ENCODE assay signal across 19 cellular contexts in genomic region chr9:121764371-121764730, GRCh38.
DNase-seq lines count a peak whose midpoint lies in the region; ATAC-seq and TF ChIP-seq lines count a peak whose summit lies in the region.
"Had no signal": no experiment of that assay in that cellular context is flagged by ENCODE, and none has a peak within 500 bp of the region (broad histone marks: within the 10 kb centered on the region; RNA-seq: fewer than 3 reads in every experiment).

No MANE protein-coding gene starts in this region.

- no peak for ATAC-seq in RWPE2 (ENCODE audit: low read depth)
- ATAC-seq: activated CD4-positive, CD25-positive, alpha-beta regulatory T cell treated with anti-CD3 and anti-CD28 coated beads, Interleukin-2, amount 50 U/mL, for 24 hours; activated T-helper 17 cell treated with anti-CD3 and anti-CD28 coated beads, Interleukin-2, amount 50 U/mL, for 72 hours; stimulated activated naive CD8-positive, alpha-beta T cell treated with anti-CD3 and anti-CD28 coated beads, Interleukin-15, Interleukin-2, amounts not matched to agents 100 U/mL and 50 U/mL, for 24 hours had no signal

- TF ChIP-seq POLR2A in esophagus muscularis mucosa (IDR thresholded peaks at IDR 0.05; ENCODE audit: low read depth) = no peak

- H3K36me3 ChIP-seq in RWPE2 (ENCODE audit: low read depth) (peaks cover 57% of the 10 kb centered on the region), esophagus muscularis mucosa (peaks cover 47 to 97% (median 92%) of the 10 kb centered on the region in 4 donors)
- no peaks in the 10 kb centered on the region for H3K36me3 ChIP-seq in effector memory CD4-positive, alpha-beta T cell (ENCODE audit: control insufficient read depth, insufficient read depth, low read length)

- intact Hi-C loops in esophagus muscularis mucosa (cut with DNase I) = no loop called here

- no peaks in the 10 kb centered on the region for H3K27me3 ChIP-seq in RWPE2 (ENCODE audit: insufficient read depth, poor library complexity, severe bottlenecking)
- H3K27me3 ChIP-seq in esophagus muscularis mucosa = no peaks in the 10 kb centered on the region
- H3K27me3 ChIP-seq in effector memory CD4-positive, alpha-beta T cell (replicated peaks; ENCODE audit: control insufficient read depth, insufficient read depth, low read length, poor library complexity, severe bottlenecking) = no peaks in the 10 kb centered on the region
- H3K27me3 ChIP-seq: hepatocyte had no signal

- H3K4me3 Mint-ChIP-seq in osteocyte (ENCODE audit: unreplicated experiment) = no peak overlapping the region
- H3K4me3 Mint-ChIP-seq in type B pancreatic cell = no peak overlapping the region
- H3K4me3 Mint-ChIP-seq: activated T-helper 17 cell treated with anti-CD3 and anti-CD28 coated beads, Interleukin-2, amount 50 U/mL, for 72 hours; nephron progenitor cell had no signal

- H3K27ac ChIP-seq in RWPE2 (ENCODE audit: poor library complexity, severe bottlenecking) (peak overlapping the region; percentile 33), esophagus muscularis mucosa (replicated peaks in 1 of 4) (peak overlapping the region; percentile 52 to 67 (median 56))
- H3K27ac ChIP-seq in effector memory CD4-positive, alpha-beta T cell (ENCODE audit: insufficient read depth, low read length, poor library complexity, severe bottlenecking) = no peak overlapping the region
- H3K27ac ChIP-seq: GM23248, HL-60 had no signal

- H3K9me3 Mint-ChIP-seq in osteocyte (ENCODE audit: unreplicated experiment) = no peaks in the 10 kb centered on the region
- no peaks in the 10 kb centered on the region for H3K9me3 Mint-ChIP-seq in type B pancreatic cell
- H3K9me3 Mint-ChIP-seq: activated T-helper 17 cell treated with anti-CD3 and anti-CD28 coated beads, Interleukin-2, amount 50 U/mL, for 72 hours; nephron progenitor cell had no signal

- DNase-seq in RWPE2 (ENCODE audit: low spot score) (no peak), esophagus muscularis mucosa (ENCODE audit: extremely low spot score) (no peak), osteocyte (ENCODE audit: extremely low spot score, unreplicated experiment) (no peak), type B pancreatic cell (ENCODE audit: extremely low spot score, unreplicated experiment) (no peak)
- no peak for DNase-seq in effector memory CD4-positive, alpha-beta T cell
- DNase-seq in activated CD4-positive, alpha-beta T cell treated with anti-CD3 and anti-CD28 coated beads, Interleukin-2, amount 50 U/mL, for 48 hours = no peak
- no peak for DNase-seq in stimulated activated CD4-positive, alpha-beta T cell treated with anti-CD3 and anti-CD28 coated beads, Interleukin-2, amount 100 ng/mL, for 48 hours
- DNase-seq: AML-193; effector CD8-positive, alpha-beta T cell; NCI-H187 treated with DMSO at 0.1 percent for 48 hours; NCI-H446 treated with DMSO at 0.1 percent for 48 hours; nephron progenitor cell; SHP77 treated with DMSO at 0.1 percent for 48 hours; stimulated activated naive CD8-positive, alpha-beta T cell treated with anti-CD3 and anti-CD28 coated beads, Interleukin-15, Interleukin-2, amounts not matched to agents 100 U/mL and 50 U/mL, for 24 hours had no signal

- no peak for TF ChIP-seq EP300 in esophagus muscularis mucosa (IDR thresholded peaks at IDR 0.05)

- H3K4me3 ChIP-seq in RWPE2 (ENCODE audit: severe bottlenecking) = no peak overlapping the region
- H3K4me3 ChIP-seq in esophagus muscularis mucosa = no peak overlapping the region
- no peak overlapping the region for H3K4me3 ChIP-seq in effector memory CD4-positive, alpha-beta T cell (ENCODE audit: insufficient read depth, low read depth, low read length, poor library complexity, severe bottlenecking)
- H3K4me3 ChIP-seq: GM23248, hepatocyte had no signal

- H3K4me1 ChIP-seq in RWPE2 (ENCODE audit: insufficient read depth, poor library complexity, severe bottlenecking) (peaks cover 12% of the 10 kb centered on the region), esophagus muscularis mucosa (peaks cover 31 to 35% (median 33%) of the 10 kb centered on the region in 4 donors)
- H3K4me1 ChIP-seq in effector memory CD4-positive, alpha-beta T cell (ENCODE audit: control insufficient read depth, insufficient read depth, low read length, poor library complexity, severe bottlenecking) = no peaks in the 10 kb centered on the region

- H3K4me1 Mint-ChIP-seq in osteocyte (ENCODE audit: unreplicated experiment) (peaks cover 34% of the 10 kb centered on the region), type B pancreatic cell (ENCODE audit: unreplicated experiment) (no peaks in the 10 kb centered on the region)
- H3K4me1 Mint-ChIP-seq: activated T-helper 17 cell treated with anti-CD3 and anti-CD28 coated beads, Interleukin-2, amount 50 U/mL, for 72 hours; nephron progenitor cell had no signal

- H3K27me3 Mint-ChIP-seq in osteocyte (ENCODE audit: unreplicated experiment) = no peaks in the 10 kb centered on the region
- H3K27me3 Mint-ChIP-seq in type B pancreatic cell = no peaks in the 10 kb centered on the region

- H3K36me3 Mint-ChIP-seq in osteocyte (ENCODE audit: unreplicated experiment) (peaks cover 28% of the 10 kb centered on the region), type B pancreatic cell (peaks cover 23% of the 10 kb centered on the region)

- no peaks in the 10 kb centered on the region for H3K9me3 ChIP-seq in RWPE2 (ENCODE audit: severe bottlenecking)
- no peaks in the 10 kb centered on the region for H3K9me3 ChIP-seq in esophagus muscularis mucosa
- no peaks in the 10 kb centered on the region for H3K9me3 ChIP-seq in effector memory CD4-positive, alpha-beta T cell (ENCODE audit: control insufficient read depth, low read length)

- WGBS in esophagus muscularis mucosa = 90% methylated on average over 2 of the region's 9 CpGs

- TF ChIP-seq CTCF in RWPE2 (IDR thresholded peaks at IDR 0.05; ENCODE audit: poor library complexity, severe bottlenecking) = no peak
- no peak for TF ChIP-seq CTCF in esophagus muscularis mucosa (IDR thresholded peaks at IDR 0.05)
- no peak for TF ChIP-seq CTCF in osteocyte (IDR thresholded peaks at IDR 0.05)
- TF ChIP-seq CTCF in type B pancreatic cell (conservative IDR thresholded peaks at IDR 0.05) = no peak

- peak overlapping the region; percentile 82 for H3K27ac Mint-ChIP-seq in osteocyte (ENCODE audit: unreplicated experiment)
- peak overlapping the region; percentile 58 for H3K27ac Mint-ChIP-seq in type B pancreatic cell
- H3K27ac Mint-ChIP-seq: activated T-helper 17 cell treated with anti-CD3 and anti-CD28 coated beads, Interleukin-2, amount 50 U/mL, for 72 hours had no signal
